In genomic region chrY:7416406-7416805, GRCh38 we compare ENCODE assay signal across 23 cellular contexts.
"Had no signal": no experiment of that assay in that cellular context is flagged by ENCODE, and none has a peak within 500 bp of the region (broad histone marks: within the 10 kb centered on the region; RNA-seq: fewer than 3 reads in every experiment).

No MANE protein-coding gene starts in this region.

- DNase-seq: colonic mucosa; cortex of kidney; effector CD8-positive, alpha-beta T cell; effector memory CD8-positive, alpha-beta T cell; endodermal cell; erythroblast; esophagus squamous epithelium; foreskin fibroblast; foreskin melanocyte; gastrocnemius medialis; glutamatergic neuron; head of caudate nucleus; heart right ventricle; hippocampal formation; left cardiac atrium; left lung; left ventricle myocardium superior; lower lobe of right lung; mesenchymal stem cell; mucosa of descending colon; naive B cell; naive thymus-derived CD8-positive, alpha-beta T cell had no signal

- H3K27ac ChIP-seq: colonic mucosa, epithelial cell of prostate, esophagus squamous epithelium, gastrocnemius medialis, heart right ventricle, left lung, lower lobe of right lung had no signal

- H3K4me1 ChIP-seq: colonic mucosa, esophagus squamous epithelium, gastrocnemius medialis, heart right ventricle, left lung, lower lobe of right lung had no signal

- H3K27me3 ChIP-seq: colonic mucosa, esophagus squamous epithelium, gastrocnemius medialis, heart right ventricle, left lung had no signal

- H3K4me3 ChIP-seq: colonic mucosa, esophagus squamous epithelium, gastrocnemius medialis, heart right ventricle, left lung, lower lobe of right lung, mucosa of descending colon had no signal

- H3K9me3 ChIP-seq: colonic mucosa, esophagus squamous epithelium, gastrocnemius medialis, heart right ventricle, left lung, lower lobe of right lung, mucosa of descending colon had no signal

- H3K36me3 ChIP-seq: colonic mucosa, esophagus squamous epithelium, gastrocnemius medialis, heart right ventricle, left lung, lower lobe of right lung had no signal
